ENCODE assay signal across 5 cellular contexts in genomic region chr10:130507461-130507860, GRCh38.
"Had no signal": no experiment of that assay in that cellular context is flagged by ENCODE, and none has a peak within 500 bp of the region (broad histone marks: within the 10 kb centered on the region; RNA-seq: fewer than 3 reads in every experiment).

No MANE protein-coding gene starts in this region.

- H3K27ac Mint-ChIP-seq: HFFc6 had no signal

- DNase-seq: GM23248, GOT3, H7, HFFc6, IMR-90 had no signal

- H3K4me3 Mint-ChIP-seq: HFFc6 had no signal
